Comparison of ENCODE assay signal across 8 cellular contexts in the genomic region with DNA sequence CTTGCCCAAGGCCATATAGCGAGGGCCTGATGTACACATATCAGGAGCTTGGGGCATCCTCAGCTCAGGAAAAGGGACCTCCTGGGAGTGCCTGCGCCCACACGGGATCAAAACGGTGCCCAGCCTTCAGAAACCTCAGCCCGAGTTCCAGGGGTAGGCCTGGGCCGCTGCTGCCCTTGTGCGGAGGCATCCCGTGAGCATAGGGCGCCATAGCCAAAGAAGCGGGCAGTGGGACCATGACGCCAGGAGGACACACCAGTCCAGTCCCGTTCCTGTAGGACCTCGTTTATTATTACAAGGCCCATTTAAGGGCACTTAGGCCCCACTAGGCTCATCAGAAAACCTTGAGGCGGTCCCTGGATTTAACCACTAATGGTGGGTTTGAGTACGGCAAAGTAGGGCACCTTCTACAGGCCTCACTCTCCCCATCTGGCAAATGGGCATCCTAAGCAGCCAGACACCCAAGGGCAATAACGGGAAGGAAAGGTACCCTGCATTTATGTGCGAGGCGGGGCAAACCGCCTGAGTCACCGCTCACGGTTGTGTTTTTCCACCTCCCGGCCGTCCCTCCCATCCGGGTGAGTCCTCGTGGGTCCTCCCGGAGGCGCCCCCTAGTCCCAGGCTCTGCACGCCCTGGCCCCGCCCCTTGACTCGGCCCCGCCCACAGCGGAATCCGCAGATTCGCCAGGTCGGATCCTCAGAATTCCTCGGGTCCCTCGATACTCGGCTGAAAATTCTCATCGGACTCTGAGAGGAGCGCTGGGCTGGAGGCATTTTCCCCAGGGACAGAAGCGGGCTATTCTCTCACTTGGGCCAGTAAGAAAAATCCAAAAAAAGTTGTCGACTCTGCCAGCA. TPM values are rescaled to one million over a fixed set of nuclear protein-coding genes. Genes with fewer than 3 reads are reported as not detected.
DNase-seq lines count a peak whose midpoint lies in the region; ATAC-seq and TF ChIP-seq lines count a peak whose summit lies in the region.

No MANE protein-coding gene starts in this region.

- H3K9ac ChIP-seq in subcutaneous abdominal adipose tissue (ENCODE audit: low read length in 5 of 5): peak overlapping the region; percentile 35 to 97 (median 93)

- peak overlapping the region; percentile 68 for H2AFZ ChIP-seq in neuron (ENCODE audit: low read depth, low read length)

- peak; percentile 66 for ATAC-seq in CD8-positive, alpha-beta T cell
- ATAC-seq in GM21360 (IDR thresholded peaks at IDR 0.05; ENCODE audit: unreplicated experiment): peak; percentile 36

- peaks cover 35% of the 10 kb centered on the region for H3K36me3 Mint-ChIP-seq in CD8-positive, alpha-beta T cell
- peaks cover 2% of the 10 kb centered on the region for H3K36me3 Mint-ChIP-seq in IgD-negative memory B cell

- intact Hi-C loops in CD8-positive, alpha-beta T cell (cut with DNase I, micrococcal nuclease): loop anchor here (1.0 to 10.0 kb wide), 11 partner anchors 35 to 918 kb away; partner anchors contain the start of genes CTF1 (in 2 of the 2), KAT8 (in 2 of the 2), STX4 (in 2 of the 2) and VKORC1 (in 2 of the 2)

- POLR2A ChIA-PET in CD8-positive, alpha-beta T cell (lab: Charles Lee): interaction anchor here (0.6 to 1.1 kb wide), 5 partner anchors 9 to 739 kb away, joined by 3 to 5 read pairs (median 3); partner anchors contain the start of genes ARMC5, ZNF646 and ZNF668

- H3K9me3 Mint-ChIP-seq in CD8-positive, alpha-beta T cell: no peaks in the 10 kb centered on the region
- H3K9me3 Mint-ChIP-seq in IgD-negative memory B cell: no peaks in the 10 kb centered on the region

- TF ChIP-seq CTCF in CD8-positive, alpha-beta T cell (IDR thresholded peaks at IDR 0.05): no peak
- peak; percentile 41 for TF ChIP-seq CTCF in foreskin fibroblast (IDR thresholded peaks at IDR 0.05; ENCODE audit: low read depth, low read length)

- TF ChIP-seq POLR2A in Raji (IDR thresholded peaks at IDR 0.05; ENCODE audit: insufficient read depth, low read depth, low read length): peak; percentile 76

- DNase-seq in CD8-positive, alpha-beta T cell: peak; percentile 60 to 89 (median 85)
- peak; percentile 62 for DNase-seq in activated gamma-delta T cell (lab: John Stamatoyannopoulos, UW)
- DNase-seq in foreskin fibroblast: peak; percentile 86 to 95

- H3K27ac ChIP-seq in CD8-positive, alpha-beta T cell (ENCODE audit: low read depth, low read length): peak overlapping the region; percentile 93
- H3K27ac ChIP-seq in subcutaneous abdominal adipose tissue (ENCODE audit: low read depth, low read length): peak overlapping the region; percentile 92

- peaks cover 27% of the 10 kb centered on the region for H3K4me1 ChIP-seq in CD8-positive, alpha-beta T cell (ENCODE audit: insufficient read depth, low read length)
- H3K4me1 ChIP-seq in neuron (ENCODE audit: insufficient read depth, low read length) (peaks cover 8% of the 10 kb centered on the region), subcutaneous abdominal adipose tissue (ENCODE audit: control insufficient read depth in 5 of 5, insufficient read depth in 5 of 5, low read length in 5 of 5) (peaks cover 7 to 41% (median 35%) of the 10 kb centered on the region in 5 donors)

- peak overlapping the region; percentile 98 for H3K27ac Mint-ChIP-seq in CD8-positive, alpha-beta T cell
- H3K27ac Mint-ChIP-seq in IgD-negative memory B cell: peak overlapping the region; percentile 99 to 100 (median 99)

- H3K9me3 ChIP-seq in CD8-positive, alpha-beta T cell (ENCODE audit: low read length): no peaks in the 10 kb centered on the region
- H3K9me3 ChIP-seq in neuron (ENCODE audit: low read length) (no peaks in the 10 kb centered on the region), subcutaneous abdominal adipose tissue (ENCODE audit: control insufficient read depth in 5 of 5, low read length in 5 of 5) (no peaks in the 10 kb centered on the region)

- H3K4me3 ChIP-seq in CD8-positive, alpha-beta T cell (ENCODE audit: low read depth, low read length): peak overlapping the region; percentile 97
- H3K4me3 ChIP-seq in foreskin fibroblast (ENCODE audit: low read depth in 1 of 2, low read length in 2 of 2) (peak overlapping the region; percentile 71 to 74), neuron (ENCODE audit: low read length) (peak overlapping the region; percentile 67), subcutaneous abdominal adipose tissue (ENCODE audit: low read depth in 1 of 5, low read length in 5 of 5) (peak overlapping the region; percentile 80 to 92 (median 85))

- CTCF ChIA-PET in CD8-positive, alpha-beta T cell (lab: Charles Lee): interaction anchor here (5.5 kb wide), 1 partner anchor 16 kb away, joined by 44 read pairs; no protein-coding TSS in a partner anchor

- H3K27me3 Mint-ChIP-seq in CD8-positive, alpha-beta T cell (ENCODE audit: low read depth): no peaks in the 10 kb centered on the region
- H3K27me3 Mint-ChIP-seq in IgD-negative memory B cell: no peaks in the 10 kb centered on the region

- peaks cover 31% of the 10 kb centered on the region for H3K4me1 Mint-ChIP-seq in CD8-positive, alpha-beta T cell (ENCODE audit: low read depth)
- peaks cover 22 to 28% (median 23%) of the 10 kb centered on the region in 3 donors for H3K4me1 Mint-ChIP-seq in IgD-negative memory B cell

- H3K4me3 Mint-ChIP-seq in CD8-positive, alpha-beta T cell: peak overlapping the region; percentile 95
- H3K4me3 Mint-ChIP-seq in IgD-negative memory B cell: peak overlapping the region; percentile 95 to 99 (median 98)

- no peaks in the 10 kb centered on the region for H3K27me3 ChIP-seq in CD8-positive, alpha-beta T cell (ENCODE audit: insufficient read depth, low read length)
- H3K27me3 ChIP-seq in neuron (ENCODE audit: insufficient read depth, low read length): no peaks in the 10 kb centered on the region
- no peaks in the 10 kb centered on the region for H3K27me3 ChIP-seq in subcutaneous abdominal adipose tissue (ENCODE audit: control insufficient read depth in 5 of 5, insufficient read depth in 4 of 5, low read length in 5 of 5)

- peaks cover 15% of the 10 kb centered on the region for H3K36me3 ChIP-seq in CD8-positive, alpha-beta T cell (ENCODE audit: insufficient read depth, low read length)
- H3K36me3 ChIP-seq in neuron (ENCODE audit: insufficient read depth, low read length): peaks cover 31% of the 10 kb centered on the region
- peaks cover 0 to 36% (median 26%) of the 10 kb centered on the region in 5 donors for H3K36me3 ChIP-seq in subcutaneous abdominal adipose tissue (ENCODE audit: control insufficient read depth in 5 of 5, insufficient read depth in 5 of 5, low read length in 5 of 5)

RNA-seq across cellular contexts. Expression of gene SETD1A, which starts 0.7 kb away (rescaled TPM):
- total RNA-seq in CD8-positive, alpha-beta T cell: 10 to 100 TPM; 43.6 to 48.3 TPM
- 3.0 TPM for polyA plus RNA-seq in IgD-negative memory B cell

RNA-seq across cellular contexts. Expression of gene ORAI3, which starts 8.0 kb away (rescaled TPM):
- 1 to 10 TPM; 2.0 to 2.8 TPM for total RNA-seq in CD8-positive, alpha-beta T cell
- 68.8 TPM for polyA plus RNA-seq in IgD-negative memory B cell

RNA-seq across cellular contexts. Expression of gene HSD3B7, which starts 28.2 kb away (rescaled TPM):
- total RNA-seq in CD8-positive, alpha-beta T cell: under 1 TPM; 0.19 to 0.25 TPM
- not detected for polyA plus RNA-seq in IgD-negative memory B cell

RNA-seq across cellular contexts. Expression of gene FBXL19, which starts 33.5 kb away (rescaled TPM):
- 1 to 10 TPM; 5.4 to 5.9 TPM for total RNA-seq in CD8-positive, alpha-beta T cell
- polyA plus RNA-seq in IgD-negative memory B cell: 0.26 TPM

RNA-seq across cellular contexts. Expression of gene STX1B, which starts 53.6 kb away (rescaled TPM):
- total RNA-seq in CD8-positive, alpha-beta T cell: 1 to 10 TPM; 2.3 to 2.7 TPM
- polyA plus RNA-seq in IgD-negative memory B cell: 0.18 TPM

Comparison
In these comparisons a context has a peak if more than half of its experiments do, and no peak if none do; other contexts are left out.
1. Peak in every context shown above with its lines: DNase-seq, ATAC-seq, H3K4me3 ChIP-seq and H3K27ac ChIP-seq.